In genomic region chr1:151706464-151707415, GRCh38 we compare ENCODE assay signal across 22 cellular contexts. TPM values are rescaled to one million over a fixed set of nuclear protein-coding genes. Genes with fewer than 3 reads are reported as not detected.
"Had no signal": no experiment of that assay in that cellular context is flagged by ENCODE, and none has a peak within 500 bp of the region (broad histone marks: within the 10 kb centered on the region; RNA-seq: fewer than 3 reads in every experiment).

No MANE protein-coding gene starts in this region.

- H3K4me1 ChIP-seq: heart left ventricle, prostate gland, thyroid gland, uterus had no signal

- H3K27ac Mint-ChIP-seq: activated CD4-positive, alpha-beta T cell treated with anti-CD3 and anti-CD28 coated beads, Interleukin-2, amount 10 ng/mL, durations not matched to agents 7 days and 5 days; activated CD8-positive, alpha-beta T cell treated with anti-CD3 and anti-CD28 coated beads, Interleukin-2, amount 10 ng/mL, durations not matched to agents 7 days and 5 days; activated naive CD4-positive, alpha-beta T cell treated with anti-CD3 and anti-CD28 coated beads, Interleukin-2, amount 50 U/mL, for 24 hours had no signal

- H3K4me3 ChIP-seq: heart left ventricle, prostate gland, thyroid gland, uterus had no signal

- H3K9me3 ChIP-seq: heart left ventricle, prostate gland, thyroid gland, uterus had no signal

- ATAC-seq: activated CD4-positive, CD25-positive, alpha-beta regulatory T cell treated with anti-CD3 and anti-CD28 coated beads, Interleukin-2, amount 50 U/mL, for 24 hours; activated CD8-positive, alpha-beta T cell treated with anti-CD3 and anti-CD28 coated beads, Interleukin-2, amount 10 ng/mL, durations not matched to agents 7 days and 5 days; activated T-cell treated with anti-CD3 and anti-CD28 coated beads, Interleukin-2, amount 50 U/mL, for 4 hours; left ventricle myocardium superior; right cardiac atrium had no signal

- H3K9me3 Mint-ChIP-seq: activated CD4-positive, alpha-beta T cell treated with anti-CD3 and anti-CD28 coated beads, Interleukin-2, amount 10 ng/mL, durations not matched to agents 7 days and 5 days; activated naive CD4-positive, alpha-beta T cell treated with anti-CD3 and anti-CD28 coated beads, Interleukin-2, amount 50 U/mL, for 24 hours; activated T-cell treated with anti-CD3 and anti-CD28 coated beads, Interleukin-2, amount 50 U/mL, for 4 hours; nephron progenitor cell had no signal

- H3K36me3 ChIP-seq: prostate gland, uterus had no signal

- DNase-seq: activated CD4-positive, alpha-beta T cell treated with anti-CD3 and anti-CD28 coated beads, Interleukin-2, amount 10 ng/mL, durations not matched to agents 7 days and 5 days; activated CD8-positive, alpha-beta memory T cell treated with anti-CD3 and anti-CD28 coated beads, Interleukin-2, amount 50 U/mL, for 4 hours; activated CD8-positive, alpha-beta T cell treated with anti-CD3 and anti-CD28 coated beads, Interleukin-2, amount 10 ng/mL, durations not matched to agents 7 days and 5 days; activated T-cell treated with anti-CD3 and anti-CD28 coated beads, Interleukin-2, amount 50 U/mL, for 4 hours; cortex of kidney; effector CD4-positive, alpha-beta T cell; heart left ventricle; left ventricle myocardium superior; nephron progenitor cell; right cardiac atrium; T-helper 1 cell; T1000; thyroid gland; uterus had no signal

- H3K4me3 Mint-ChIP-seq: activated CD4-positive, alpha-beta T cell treated with anti-CD3 and anti-CD28 coated beads, Interleukin-2, amount 10 ng/mL, durations not matched to agents 7 days and 5 days; activated CD8-positive, alpha-beta T cell treated with anti-CD3 and anti-CD28 coated beads, Interleukin-2, amount 10 ng/mL, durations not matched to agents 7 days and 5 days; activated naive CD4-positive, alpha-beta T cell treated with anti-CD3 and anti-CD28 coated beads, Interleukin-2, amount 50 U/mL, for 24 hours; activated T-cell treated with anti-CD3 and anti-CD28 coated beads, Interleukin-2, amount 50 U/mL, for 4 hours; nephron progenitor cell had no signal

- H3K27ac ChIP-seq: heart left ventricle, prostate gland, thyroid gland, uterus had no signal

- H3K27me3 Mint-ChIP-seq: activated CD4-positive, alpha-beta T cell treated with anti-CD3 and anti-CD28 coated beads, Interleukin-2, amount 10 ng/mL, durations not matched to agents 7 days and 5 days; activated naive CD4-positive, alpha-beta T cell treated with anti-CD3 and anti-CD28 coated beads, Interleukin-2, amount 50 U/mL, for 24 hours had no signal

- H3K27me3 ChIP-seq: thyroid gland, uterus had no signal

RNA-seq across cellular contexts. Expression of gene CELF3, which starts 9.9 kb away (rescaled TPM):
- total RNA-seq: activated CD4-positive, alpha-beta T cell treated with anti-CD3 and anti-CD28 coated beads, Interleukin-2, amount 10 ng/mL, durations not matched to agents 7 days and 5 days; activated CD8-positive, alpha-beta T cell treated with anti-CD3 and anti-CD28 coated beads, Interleukin-2, amount 10 ng/mL, durations not matched to agents 7 days and 5 days; activated T-cell treated with anti-CD3 and anti-CD28 coated beads, Interleukin-2, amount 50 U/mL, for 4 hours; heart left ventricle; kidney epithelial cell; left ventricle myocardium superior; myocyte; osteocyte had no signal
- polyA plus RNA-seq: heart left ventricle had no signal

RNA-seq across cellular contexts. Expression of gene RIIAD1, which starts 14.6 kb away (rescaled TPM):
- total RNA-seq: activated CD4-positive, alpha-beta T cell treated with anti-CD3 and anti-CD28 coated beads, Interleukin-2, amount 10 ng/mL, durations not matched to agents 7 days and 5 days; activated CD8-positive, alpha-beta T cell treated with anti-CD3 and anti-CD28 coated beads, Interleukin-2, amount 10 ng/mL, durations not matched to agents 7 days and 5 days; activated T-cell treated with anti-CD3 and anti-CD28 coated beads, Interleukin-2, amount 50 U/mL, for 4 hours; kidney epithelial cell; myocyte; osteocyte; skeletal muscle tissue; thyroid gland had no signal
- polyA plus RNA-seq: esophagus had no signal
